1 cellular context compared by ENCODE assay signal in the genomic region with DNA sequence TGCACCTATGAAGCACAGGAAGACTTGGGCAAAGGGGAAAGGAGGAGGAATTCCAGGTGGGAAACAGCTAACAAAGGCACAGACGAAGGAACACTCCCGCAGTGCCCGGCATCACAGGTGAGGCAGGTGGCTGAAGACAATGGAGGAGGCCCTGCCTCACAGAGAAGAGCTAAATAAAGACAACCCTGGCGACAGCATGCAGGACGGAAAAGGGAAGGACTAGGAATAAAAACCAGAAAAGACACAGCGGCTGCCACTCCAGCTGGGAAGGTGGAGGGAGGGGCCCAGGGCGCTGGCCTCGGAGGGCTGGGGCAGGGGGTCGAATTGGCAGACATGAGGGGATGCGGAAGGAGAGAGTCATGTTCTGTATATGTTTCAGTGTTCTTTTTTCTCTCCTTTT.
TF ChIP-seq lines count a peak whose summit lies in the region.

No MANE protein-coding gene starts in this region.

TF ChIP-seq in WTC11, 78 proteins besides CTCF, POLR2A, EP300 and RAD21 (continued from another document):
- no peak for TF ChIP-seq ZNF396 (CRISPR knock-in tag; IDR thresholded peaks at IDR 0.05; ENCODE audit: borderline replicate concordance)
- no peak for TF ChIP-seq SP1 (CRISPR knock-in tag; conservative IDR thresholded peaks at IDR 0.05)
TF ChIP-seq in WTC11: peak in this region for 0.
